ENCODE assay signal across 26 cellular contexts in genomic region chr1:116191294-116191693, GRCh38.
"Had no signal": no experiment of that assay in that cellular context is flagged by ENCODE, and none has a peak within 500 bp of the region (broad histone marks: within the 10 kb centered on the region; RNA-seq: fewer than 3 reads in every experiment).

No MANE protein-coding gene starts in this region.

- H3K9me3 ChIP-seq: colonic mucosa, esophagus squamous epithelium, gastrocnemius medialis, heart right ventricle, left lung, lower lobe of right lung, mucosa of descending colon had no signal

- H3K27me3 ChIP-seq: colonic mucosa, esophagus squamous epithelium, gastrocnemius medialis, heart right ventricle, left lung had no signal

- H3K36me3 ChIP-seq: colonic mucosa, esophagus squamous epithelium, gastrocnemius medialis, heart right ventricle, left lung, lower lobe of right lung had no signal

- H3K4me3 ChIP-seq: colonic mucosa, esophagus squamous epithelium, gastrocnemius medialis, heart right ventricle, left lung, lower lobe of right lung, mucosa of descending colon had no signal

- H3K27ac ChIP-seq: colonic mucosa, epithelial cell of prostate, esophagus squamous epithelium, gastrocnemius medialis, heart right ventricle, left lung, lower lobe of right lung had no signal

- H3K4me1 ChIP-seq: gastrocnemius medialis, heart right ventricle, left lung, lower lobe of right lung had no signal

- FAIRE-seq: endometrium, islet of Langerhans, keratinocyte had no signal

- DNase-seq: cortex of kidney; effector CD8-positive, alpha-beta T cell; effector memory CD8-positive, alpha-beta T cell; endodermal cell; erythroblast; esophagus squamous epithelium; foreskin fibroblast; foreskin melanocyte; gastrocnemius medialis; glutamatergic neuron; head of caudate nucleus; heart right ventricle; hippocampal formation; left cardiac atrium; left lung; left ventricle myocardium superior; lower lobe of right lung; mesenchymal stem cell; mucosa of descending colon; naive B cell had no signal

- ATAC-seq: effector memory CD8-positive, alpha-beta T cell; esophagus mucosa; gastrocnemius medialis; heart right ventricle; left cardiac atrium; left lung; left ventricle myocardium superior; lower lobe of right lung had no signal
